1 cellular context compared by ENCODE assay signal in genomic region chr16:47132310-47132709, GRCh38.
TF ChIP-seq lines count a peak whose summit lies in the region.

No MANE protein-coding gene starts in this region.

TF ChIP-seq in Ishikawa, 13 proteins besides CTCF, POLR2A, EP300 and RAD21 (continued from another document):
- no peak for TF ChIP-seq REST (IDR thresholded peaks at IDR 0.05; ENCODE audit: low read depth)
- no peak for TF ChIP-seq TCF12 (IDR thresholded peaks at IDR 0.05; ENCODE audit: low read depth)
- no peak for TF ChIP-seq EGR1 (IDR thresholded peaks at IDR 0.05)
- TF ChIP-seq ZBTB7A (IDR thresholded peaks at IDR 0.05; ENCODE audit: low read depth): no peak
- TF ChIP-seq USF1 (IDR thresholded peaks at IDR 0.05): no peak
- TF ChIP-seq FOXM1 (IDR thresholded peaks at IDR 0.05; ENCODE audit: borderline replicate concordance, low read depth): no peak
- TF ChIP-seq CEBPB (IDR thresholded peaks at IDR 0.05): no peak
- no peak for TF ChIP-seq YY1 (IDR thresholded peaks at IDR 0.05; ENCODE audit: low read depth)
- TF ChIP-seq NFIC (IDR thresholded peaks at IDR 0.05): no peak
- no peak for TF ChIP-seq TEAD4 (IDR thresholded peaks at IDR 0.05)
TF ChIP-seq in Ishikawa: peak in this region for 0.
